6 cellular contexts compared by ENCODE assay signal in the genomic region with DNA sequence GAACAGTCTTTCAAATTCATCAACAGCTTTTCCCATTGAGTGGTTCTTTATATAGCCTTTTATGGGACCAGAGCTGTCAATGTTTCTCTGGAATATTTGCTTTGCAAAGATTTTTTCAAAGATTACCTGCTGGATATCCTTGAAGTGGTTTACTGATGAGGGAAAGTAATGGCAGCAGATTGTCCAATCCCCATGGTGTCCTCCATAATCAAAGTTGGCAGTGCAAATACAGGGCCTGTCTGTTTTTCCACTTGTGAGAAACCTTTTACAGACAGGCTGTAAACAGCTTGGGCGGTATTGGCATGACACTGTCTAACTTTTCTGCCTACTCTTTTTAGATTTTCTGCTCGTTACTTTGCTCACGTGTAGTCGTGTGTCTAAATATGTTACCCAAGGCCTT.
"Had no signal": no experiment of that assay in that cellular context is flagged by ENCODE, and none has a peak within 500 bp of the region (broad histone marks: within the 10 kb centered on the region; RNA-seq: fewer than 3 reads in every experiment).

No MANE protein-coding gene starts in this region.

- DNase-seq: IMR-90, KBM-7 had no signal

- H3K4me1 Mint-ChIP-seq: IgD-negative memory B cell had no signal

- H3K27ac Mint-ChIP-seq: IgD-negative memory B cell had no signal

- ATAC-seq: HepG2, K562 had no signal

- H3K36me3 Mint-ChIP-seq: IgD-negative memory B cell had no signal

- H3K4me3 Mint-ChIP-seq: IgD-negative memory B cell had no signal

- H3K4me3 ChIP-seq: K562 had no signal

- H3K27me3 Mint-ChIP-seq: IgD-negative memory B cell had no signal

- H3K27ac ChIP-seq: HL-60 had no signal
